1 cellular context compared by ENCODE assay signal in the genomic region with DNA sequence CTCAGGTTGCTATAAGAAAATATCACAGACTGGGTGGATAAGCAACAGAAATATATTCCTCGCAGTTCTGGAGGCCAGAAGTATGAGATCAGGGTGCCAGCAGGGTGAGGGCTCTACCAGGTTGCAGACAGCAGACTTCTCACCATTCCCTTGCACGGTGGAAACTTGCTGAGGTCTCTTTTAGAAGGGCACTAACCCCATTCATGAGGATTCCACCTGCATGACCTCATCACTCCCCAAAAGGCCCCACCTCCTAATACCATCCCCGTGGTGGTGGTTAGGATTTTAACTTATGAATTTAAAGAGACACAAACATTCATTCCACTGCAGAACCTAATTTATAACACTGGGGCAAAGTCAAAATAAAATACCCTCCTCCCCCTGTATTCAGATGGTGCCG.
TF ChIP-seq lines count a peak whose summit lies in the region.

No MANE protein-coding gene starts in this region.

TF ChIP-seq in H1, 55 proteins besides CTCF, POLR2A, EP300 and RAD21 (continued from another document):
- TF ChIP-seq TAF1 (IDR thresholded peaks at IDR 0.05; ENCODE audit: low read depth, low read length): no peak
- TF ChIP-seq SP1 (IDR thresholded peaks at IDR 0.05; ENCODE audit: low read depth, low read length): no peak
- peak; percentile 50; the same call in 1 of the 2 replicates for TF ChIP-seq JUN (IDR thresholded peaks at IDR 0.05; ENCODE audit: low read depth, low read length)
- TF ChIP-seq HDAC6 (IDR thresholded peaks at IDR 0.05; ENCODE audit: low read depth, low read length): no peak
- no peak for TF ChIP-seq RFX5 (IDR thresholded peaks at IDR 0.05; ENCODE audit: borderline replicate concordance, low read depth, low read length)
TF ChIP-seq in H1: peak in this region for 2.
